8 cellular contexts compared by ENCODE assay signal in the genomic region with DNA sequence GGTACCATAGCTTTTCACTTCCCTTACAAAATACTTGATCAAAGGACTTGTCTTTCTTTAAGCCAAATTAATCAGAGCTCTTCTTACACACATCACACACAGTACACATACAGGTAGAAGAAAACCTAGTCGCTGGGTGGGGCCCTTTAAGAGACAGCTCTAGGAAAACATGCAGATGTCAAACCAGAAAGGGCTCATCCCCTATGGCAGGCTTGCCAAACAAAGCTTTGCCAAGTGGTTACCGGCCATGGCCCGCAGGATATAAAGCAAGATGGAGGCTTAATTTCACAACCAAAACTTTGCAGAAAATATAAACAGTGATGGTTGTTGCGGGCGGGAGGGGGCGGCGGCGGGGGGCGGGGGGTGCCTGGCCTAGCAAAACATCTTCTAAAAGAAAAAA.
A peak's percentile ranks its signal among the peaks of the same experiment; 100 is the strongest.
DNase-seq lines count a peak whose midpoint lies in the region; ATAC-seq, FAIRE-seq and TF ChIP-seq lines count a peak whose summit lies in the region.

No MANE protein-coding gene starts in this region.

- H3K36me3 ChIP-seq in HepG2 (replicated peaks in 1 of 2; ENCODE audit: control insufficient read depth in 1 of 2, insufficient read depth in 2 of 2, low read length in 2 of 2) = no peaks in the 10 kb centered on the region
- H3K36me3 ChIP-seq in right lobe of liver = no peaks in the 10 kb centered on the region
- H3K36me3 ChIP-seq in heart right ventricle = no peaks in the 10 kb centered on the region

- BruUV-seq in HepG2 (replicated peaks; lab: Mats Ljungman, UMichigan) = no TSS peak

- POLR2A ChIA-PET in HepG2 (lab: Yijun Ruan, JAX) = interaction anchor here (1.1 kb wide), 1 partner anchor 16 kb away, joined by 3 read pairs; no protein-coding TSS in a partner anchor

- peak overlapping the region; percentile 78 to 95 (median 86) for H3K4me3 ChIP-seq in HepG2 (replicated peaks in 1 of 3; ENCODE audit: insufficient read depth in 1 of 3, low read depth in 2 of 3, low read length in 3 of 3)
- no peak overlapping the region for H3K4me3 ChIP-seq in right lobe of liver
- H3K4me3 ChIP-seq in heart right ventricle = peak overlapping the region in 2 of 10 donors; percentile 26 to 47

- CTCF ChIA-PET in HepG2 (lab: Yijun Ruan, JAX; ENCODE audit: low intra/inter-chr PET ratio, low total read pairs) = no interaction called here

- H3K27ac ChIP-seq in HepG2 (ENCODE audit: extremely low read length, insufficient read depth, low read length) (no peak overlapping the region), right lobe of liver (no peak overlapping the region), heart right ventricle (no peak overlapping the region)

- TF ChIP-seq CTCF in HepG2 (CRISPR knock-in tag; IDR thresholded peaks at IDR 0.05) (no peak), right lobe of liver (IDR thresholded peaks at IDR 0.05) (no peak), heart right ventricle (IDR thresholded peaks at IDR 0.05) (no peak)

- H3K9me3 ChIP-seq in HepG2 (ENCODE audit: low read length) (no peaks in the 10 kb centered on the region), right lobe of liver (no peaks in the 10 kb centered on the region), heart right ventricle (peaks cover 0 to 19% (median 0%) of the 10 kb centered on the region in 11 donors)

- intact Hi-C loops in HepG2 (cut with micrococcal nuclease; ENCODE audit: unreplicated experiment) = loop anchor here (10.0 kb wide), 1 partner anchor 164 kb away; no protein-coding TSS in a partner anchor
- intact Hi-C loops in right lobe of liver (cut with DNase I) = no loop called here
- intact Hi-C loops in heart right ventricle (cut with DNase I) = no loop called here

- H3K27me3 ChIP-seq in HepG2 (ENCODE audit: control insufficient read depth in 1 of 2, insufficient read depth in 2 of 2, low read length in 2 of 2) = no peaks in the 10 kb centered on the region; a peak in 1 of 5 replicates
- no peaks in the 10 kb centered on the region for H3K27me3 ChIP-seq in right lobe of liver
- H3K27me3 ChIP-seq in heart right ventricle = peaks cover 0 to 5% (median 0%) of the 10 kb centered on the region in 7 donors

- DNase-seq in HepG2 (ENCODE audit: low spot score) (no peak), right lobe of liver (no peak), RPMI8226 (peak; percentile 73), glomerular visceral epithelial cell (ENCODE audit: extremely low spot score) (peak; percentile 23), heart right ventricle (no peak), RCC 7860 (ENCODE audit: low spot score) (no peak)

- no peak for TF ChIP-seq EP300 in HepG2 (IDR thresholded peaks at IDR 0.05; ENCODE audit: low read depth in 2 of 2, low read length in 2 of 2)
- TF ChIP-seq EP300 in HepG2 (CRISPR knock-in tag; IDR thresholded peaks at IDR 0.05; ENCODE audit: borderline replicate concordance) = no peak

- H4K20me1 ChIP-seq in HepG2 (ENCODE audit: insufficient read depth, low read length) = no peaks in the 10 kb centered on the region

- WGBS in HepG2 (ENCODE audit: low lambda C conversion rate) = 3% methylated on average over 9 of the region's 9 CpGs
- 21% methylated on average over 9 of the region's 9 CpGs for WGBS in right lobe of liver (ENCODE audit: insufficient coverage, low coverage, low lambda C conversion rate, missing lambda C conversion rate)
- WGBS in heart right ventricle, 2 donors = 19 to 43% methylated on average over 9 of the region's 9 CpGs

- peak overlapping the region; percentile 32; the same call in 1 of the 2 replicates for H3K9ac ChIP-seq in HepG2 (ENCODE audit: insufficient read depth, low read depth, low read length)

- no peak overlapping the region for H2AFZ ChIP-seq in HepG2 (ENCODE audit: low read length)

- ATAC-seq in HepG2 (peak; percentile 58), right lobe of liver (no peak), HG03025 (IDR thresholded peaks at IDR 0.05; ENCODE audit: low FRiP score, unreplicated experiment) (no peak), heart right ventricle (no peak), HG02938 (IDR thresholded peaks at IDR 0.05; ENCODE audit: unreplicated experiment) (no peak)

- H3K4me1 ChIP-seq in HepG2 (ENCODE audit: insufficient read depth, low read length) (peaks cover 38% of the 10 kb centered on the region), right lobe of liver (no peaks in the 10 kb centered on the region), heart right ventricle (no peaks in the 10 kb centered on the region)

- no peak for TF ChIP-seq RAD21 in HepG2 (CRISPR knock-in tag; IDR thresholded peaks at IDR 0.05)

- peaks cover 30% of the 10 kb centered on the region for H3K79me2 ChIP-seq in HepG2 (ENCODE audit: insufficient read depth, low read length)

- TF ChIP-seq POLR2A in HepG2 (IDR thresholded peaks at IDR 0.05; ENCODE audit: insufficient read depth in 1 of 2, low read depth in 2 of 2, low read length in 2 of 2) (no peak), right lobe of liver (IDR thresholded peaks at IDR 0.05) (no peak)

- H3K4me2 ChIP-seq in HepG2 (ENCODE audit: low read depth, low read length) = peak overlapping the region; percentile 69

- in situ Hi-C loops in HepG2 (cut with HindIII; ENCODE audit: extremely low pct_ligation_motif_present, low pct_unique_long_range_greater_than_20kb) = no loop called here

- FAIRE-seq in HepG2 (lab: Jason Lieb, UNC) (no peak), RCC 7860 (lab: Jason Lieb, UNC) (no peak)

TF ChIP-seq in HepG2, 621 proteins besides CTCF, POLR2A, EP300 and RAD21:
- TF ChIP-seq ZNF768 (CRISPR knock-in tag; IDR thresholded peaks at IDR 0.05) = no peak
- no peak for TF ChIP-seq ZBTB8A (CRISPR knock-in tag; IDR thresholded peaks at IDR 0.05; ENCODE audit: borderline replicate concordance, low read depth)
- TF ChIP-seq, protein P1, sequence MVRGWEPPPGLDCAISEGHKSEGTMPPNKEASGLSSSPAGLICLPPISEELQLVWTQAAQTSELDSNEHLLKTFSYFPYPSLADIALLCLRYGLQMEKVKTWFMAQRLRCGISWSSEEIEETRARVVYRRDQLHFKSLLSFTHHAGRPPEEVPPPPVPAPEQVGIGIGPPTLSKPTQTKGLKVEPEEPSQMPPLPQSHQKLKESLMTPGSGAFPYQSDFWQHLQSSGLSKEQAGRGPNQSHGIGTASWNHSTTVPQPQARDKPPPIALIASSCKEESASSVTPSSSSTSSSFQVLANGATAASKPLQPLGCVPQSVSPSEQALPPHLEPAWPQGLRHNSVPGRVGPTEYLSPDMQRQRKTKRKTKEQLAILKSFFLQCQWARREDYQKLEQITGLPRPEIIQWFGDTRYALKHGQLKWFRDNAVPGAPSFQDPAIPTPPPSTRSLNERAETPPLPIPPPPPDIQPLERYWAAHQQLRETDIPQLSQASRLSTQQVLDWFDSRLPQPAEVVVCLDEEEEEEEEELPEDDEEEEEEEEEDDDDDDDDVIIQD (CRISPR knock-in tag; IDR thresholded peaks at IDR 0.05; ENCODE audit: low read depth) = no peak
- TF ChIP-seq NR1H2 (CRISPR knock-in tag; IDR thresholded peaks at IDR 0.05; ENCODE audit: borderline replicate concordance, low read depth) = no peak
- TF ChIP-seq TSC22D2 (CRISPR knock-in tag; IDR thresholded peaks at IDR 0.05; ENCODE audit: borderline replicate concordance) = no peak
- no peak for TF ChIP-seq ZNF629 (CRISPR knock-in tag; conservative IDR thresholded peaks at IDR 0.05)
- TF ChIP-seq, protein P2, sequence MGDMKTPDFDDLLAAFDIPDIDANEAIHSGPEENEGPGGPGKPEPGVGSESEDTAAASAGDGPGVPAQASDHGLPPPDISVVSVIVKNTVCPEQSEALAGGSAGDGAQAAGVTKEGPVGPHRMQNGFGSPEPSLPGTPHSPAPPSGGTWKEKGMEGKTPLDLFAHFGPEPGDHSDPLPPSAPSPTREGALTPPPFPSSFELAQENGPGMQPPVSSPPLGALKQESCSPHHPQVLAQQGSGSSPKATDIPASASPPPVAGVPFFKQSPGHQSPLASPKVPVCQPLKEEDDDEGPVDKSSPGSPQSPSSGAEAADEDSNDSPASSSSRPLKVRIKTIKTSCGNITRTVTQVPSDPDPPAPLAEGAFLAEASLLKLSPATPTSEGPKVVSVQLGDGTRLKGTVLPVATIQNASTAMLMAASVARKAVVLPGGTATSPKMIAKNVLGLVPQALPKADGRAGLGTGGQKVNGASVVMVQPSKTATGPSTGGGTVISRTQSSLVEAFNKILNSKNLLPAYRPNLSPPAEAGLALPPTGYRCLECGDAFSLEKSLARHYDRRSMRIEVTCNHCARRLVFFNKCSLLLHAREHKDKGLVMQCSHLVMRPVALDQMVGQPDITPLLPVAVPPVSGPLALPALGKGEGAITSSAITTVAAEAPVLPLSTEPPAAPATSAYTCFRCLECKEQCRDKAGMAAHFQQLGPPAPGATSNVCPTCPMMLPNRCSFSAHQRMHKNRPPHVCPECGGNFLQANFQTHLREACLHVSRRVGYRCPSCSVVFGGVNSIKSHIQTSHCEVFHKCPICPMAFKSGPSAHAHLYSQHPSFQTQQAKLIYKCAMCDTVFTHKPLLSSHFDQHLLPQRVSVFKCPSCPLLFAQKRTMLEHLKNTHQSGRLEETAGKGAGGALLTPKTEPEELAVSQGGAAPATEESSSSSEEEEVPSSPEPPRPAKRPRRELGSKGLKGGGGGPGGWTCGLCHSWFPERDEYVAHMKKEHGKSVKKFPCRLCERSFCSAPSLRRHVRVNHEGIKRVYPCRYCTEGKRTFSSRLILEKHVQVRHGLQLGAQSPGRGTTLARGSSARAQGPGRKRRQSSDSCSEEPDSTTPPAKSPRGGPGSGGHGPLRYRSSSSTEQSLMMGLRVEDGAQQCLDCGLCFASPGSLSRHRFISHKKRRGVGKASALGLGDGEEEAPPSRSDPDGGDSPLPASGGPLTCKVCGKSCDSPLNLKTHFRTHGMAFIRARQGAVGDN (CRISPR knock-in tag; IDR thresholded peaks at IDR 0.05) = no peak
- TF ChIP-seq HES4 (CRISPR knock-in tag; IDR thresholded peaks at IDR 0.05; ENCODE audit: borderline replicate concordance) = no peak

Comparison
In these comparisons a context has a peak if more than half of its experiments do, and no peak if none do; other contexts are left out.
1. H3K4me3 ChIP-seq: peak in HepG2 (3 of 3); none in right lobe of liver (0 of 3).
2. DNase-seq: peak in RPMI8226 (single experiment) and glomerular visceral epithelial cell (single experiment); none in HepG2 (single experiment), right lobe of liver (0 of 3), heart right ventricle (0 of 2) and RCC 7860 (single experiment).